ENCODE assay signal across 20 cellular contexts in the genomic region with DNA sequence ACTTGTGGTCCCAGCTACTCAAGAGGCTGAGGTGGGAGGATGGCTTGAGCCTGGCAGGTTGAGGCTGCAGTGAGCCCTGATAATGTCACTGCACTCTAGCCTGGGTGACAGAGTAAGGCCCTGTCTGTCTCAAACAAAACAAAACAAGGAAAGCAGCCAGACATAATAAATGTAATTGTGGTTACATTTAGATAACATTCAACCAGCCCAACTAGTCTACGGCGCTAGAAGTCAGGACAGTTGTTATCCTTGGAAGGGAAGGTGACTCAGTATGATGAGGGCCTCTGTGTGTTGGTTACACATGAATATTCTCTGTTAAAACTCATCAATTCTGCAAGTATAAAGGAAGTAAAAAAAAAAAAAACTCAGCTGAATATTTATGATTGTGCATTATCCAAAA. TPM values are rescaled to one million over a fixed set of nuclear protein-coding genes. Genes with fewer than 3 reads are reported as not detected.
DNase-seq lines count a peak whose midpoint lies in the region; ATAC-seq, FAIRE-seq and TF ChIP-seq lines count a peak whose summit lies in the region.
"Had no signal": no experiment of that assay in that cellular context is flagged by ENCODE, and none has a peak within 500 bp of the region (broad histone marks: within the 10 kb centered on the region; RNA-seq: fewer than 3 reads in every experiment).

No MANE protein-coding gene starts in this region.

- peaks cover 9% of the 10 kb centered on the region for H3K36me3 Mint-ChIP-seq in T-helper 17 cell (ENCODE audit: low read depth)
- peaks cover 35% of the 10 kb centered on the region for H3K36me3 Mint-ChIP-seq in neural crest cell (ENCODE audit: low read depth)
- peaks cover 63 to 92% of the 10 kb centered on the region in 2 donors for H3K36me3 Mint-ChIP-seq in CD14-positive monocyte

- H3K9me1 ChIP-seq in endothelial cell of umbilical vein (replicated peaks; ENCODE audit: control insufficient read depth, extremely low read depth, insufficient read depth, low read length), result no peaks in the 10 kb centered on the region

- peak overlapping the region; percentile 59 for H3K27ac Mint-ChIP-seq in T-helper 17 cell
- H3K27ac Mint-ChIP-seq in neural crest cell (ENCODE audit: unreplicated experiment), result peak overlapping the region; percentile 14
- H3K27ac Mint-ChIP-seq in CD14-positive monocyte, result peak overlapping the region in 1 of 7 donors; percentile 58
- H3K27ac Mint-ChIP-seq: activated CD4-positive, alpha-beta memory T cell treated with anti-CD3 and anti-CD28 coated beads for 36 hours; activated naive CD4-positive, alpha-beta T cell treated with anti-CD3 and anti-CD28 coated beads, Interleukin-2, amount 10 ng/mL, durations not matched to agents 7 days and 5 days; dendritic cell treated with granulocyte-macrophage colony-stimulating factor and Interleukin-4, amounts not matched to agents 40 ng/mL and 50 ng/mL, for 4 days had no signal

- dilution Hi-C loops in endothelial cell of umbilical vein (cut with MboI; ENCODE audit: extremely low pct_ligation_motif_present, low sequenced_read_pairs), result no loop called here

- no peaks in the 10 kb centered on the region for H3K4me1 Mint-ChIP-seq in T-helper 17 cell
- H3K4me1 Mint-ChIP-seq in neural crest cell, result peaks cover 18% of the 10 kb centered on the region
- no peaks in the 10 kb centered on the region for H3K4me1 Mint-ChIP-seq in CD14-positive monocyte
- H3K4me1 Mint-ChIP-seq: activated naive CD4-positive, alpha-beta T cell treated with anti-CD3 and anti-CD28 coated beads, Interleukin-2, amount 10 ng/mL, durations not matched to agents 7 days and 5 days had no signal

- peaks cover 5% of the 10 kb centered on the region for H3K4me1 ChIP-seq in endothelial cell of umbilical vein (ENCODE audit: control insufficient read depth, extremely low read depth, insufficient read depth, low read length)
- H3K4me1 ChIP-seq: SJSA1 had no signal

- H3K9me3 ChIP-seq in T-helper 17 cell (ENCODE audit: control insufficient read depth, low read length, poor library complexity, severe bottlenecking) (no peaks in the 10 kb centered on the region), endothelial cell of umbilical vein (replicated peaks; ENCODE audit: control insufficient read depth, insufficient read depth, low read length) (no peaks in the 10 kb centered on the region)
- H3K9me3 ChIP-seq: MG63, right atrium auricular region, SJSA1, transverse colon had no signal

- H3K9ac ChIP-seq in endothelial cell of umbilical vein (replicated peaks; ENCODE audit: extremely low read depth, insufficient read depth, low read length), result no peak overlapping the region

- intact Hi-C loops in endothelial cell of umbilical vein (cut with micrococcal nuclease) (no loop called here), CD14-positive monocyte (cut with micrococcal nuclease) (no loop called here)

- H2AFZ ChIP-seq in endothelial cell of umbilical vein (ENCODE audit: low read depth, low read length), result no peak overlapping the region

- H3K36me3 ChIP-seq in endothelial cell of umbilical vein (ENCODE audit: control insufficient read depth in 2 of 2, extremely low read depth in 1 of 2, insufficient read depth in 2 of 2, low read length in 2 of 2), result peaks cover 11 to 12% of the 10 kb centered on the region in 2 experiments

- no TSS peak for BruUV-seq in endothelial cell of umbilical vein (replicated peaks; lab: Mats Ljungman, UMichigan)

- POLR2A ChIA-PET in endothelial cell of umbilical vein (lab: Charles Lee), result no interaction called here

- DNase-seq in ELR (ENCODE audit: low read depth) (peak; percentile 58), T-helper 17 cell (no peak), endothelial cell of umbilical vein (ENCODE audit: low read depth, low spot score) (peak; percentile 19), neural crest cell (ENCODE audit: low read depth, low spot score) (no peak), HuH-7 (ENCODE audit: low spot score) (no peak), CD14-positive monocyte (ENCODE audit: low spot score) (no peak)
- DNase-seq in NK-92 treated with Interleukin-12 subunit alpha and Interleukin-12 subunit beta, amount 100 ng/mL, for 24 hours (lab: John Stamatoyannopoulos, UW), result no peak
- DNase-seq: activated CD4-positive, alpha-beta memory T cell treated with anti-CD3 and anti-CD28 coated beads for 36 hours; activated naive CD4-positive, alpha-beta T cell treated with anti-CD3 and anti-CD28 coated beads, Interleukin-2, amount 10 ng/mL, durations not matched to agents 7 days and 5 days; activated T-cell treated with anti-CD3 and anti-CD28 coated beads for 4 hours; Calu3; MG63; NCI-H1694; stimulated activated naive CD4-positive, alpha-beta T cell; transverse colon had no signal

- no peak for FAIRE-seq in endothelial cell of umbilical vein (lab: Jason Lieb, UNC)
- FAIRE-seq: GM19239 had no signal

- ATAC-seq in T-helper 17 cell, result no peak
- ATAC-seq in SK-N-SH treated with all-trans-retinoic acid at 6 μM for 48 hours, result no peak

- no peaks in the 10 kb centered on the region for H3K27me3 Mint-ChIP-seq in T-helper 17 cell
- no peaks in the 10 kb centered on the region for H3K27me3 Mint-ChIP-seq in neural crest cell (ENCODE audit: low read depth)
- no peaks in the 10 kb centered on the region for H3K27me3 Mint-ChIP-seq in CD14-positive monocyte (ENCODE audit: low read depth in 3 of 3)
- H3K27me3 Mint-ChIP-seq: activated CD4-positive, alpha-beta memory T cell treated with anti-CD3 and anti-CD28 coated beads for 36 hours; activated naive CD4-positive, alpha-beta T cell treated with anti-CD3 and anti-CD28 coated beads, Interleukin-2, amount 10 ng/mL, durations not matched to agents 7 days and 5 days; dendritic cell treated with granulocyte-macrophage colony-stimulating factor and Interleukin-4, amounts not matched to agents 40 ng/mL and 50 ng/mL, for 4 days had no signal

- no peaks in the 10 kb centered on the region for H3K79me2 ChIP-seq in endothelial cell of umbilical vein (ENCODE audit: control insufficient read depth, insufficient read depth, low read length)

- H4K20me1 ChIP-seq in endothelial cell of umbilical vein (replicated peaks; ENCODE audit: control insufficient read depth, extremely low read depth, insufficient read depth, low read length), result no peaks in the 10 kb centered on the region

- H3K4me3 Mint-ChIP-seq in T-helper 17 cell (no peak overlapping the region), neural crest cell (no peak overlapping the region), CD14-positive monocyte (no peak overlapping the region)
- H3K4me3 Mint-ChIP-seq: activated CD4-positive, alpha-beta memory T cell treated with anti-CD3 and anti-CD28 coated beads for 36 hours; activated naive CD4-positive, alpha-beta T cell treated with anti-CD3 and anti-CD28 coated beads, Interleukin-2, amount 10 ng/mL, durations not matched to agents 7 days and 5 days; dendritic cell treated with granulocyte-macrophage colony-stimulating factor and Interleukin-4, amounts not matched to agents 40 ng/mL and 50 ng/mL, for 4 days had no signal

- no peak overlapping the region for H3K27ac ChIP-seq in endothelial cell of umbilical vein (ENCODE audit: insufficient read depth, low read depth, low read length)
- H3K27ac ChIP-seq: right atrium auricular region, SJSA1, transverse colon had no signal

- no peaks in the 10 kb centered on the region for H3K27me3 ChIP-seq in endothelial cell of umbilical vein (ENCODE audit: control insufficient read depth in 2 of 2, insufficient read depth in 2 of 2, low read length in 2 of 2)
- H3K27me3 ChIP-seq: MG63, right atrium auricular region, SJSA1, transverse colon had no signal

- H3K4me3 ChIP-seq in endothelial cell of umbilical vein (replicated peaks in 1 of 3; ENCODE audit: insufficient read depth in 1 of 3, low read depth in 1 of 3, low read length in 3 of 3), result no peak overlapping the region
- H3K4me3 ChIP-seq: MG63, right atrium auricular region, SJSA1, transverse colon had no signal

- TF ChIP-seq CTCF in endothelial cell of umbilical vein (IDR thresholded peaks at IDR 0.05; ENCODE audit: extremely low read depth in 1 of 2, insufficient read depth in 1 of 2, low read depth in 1 of 2, low read length in 2 of 2), result no peak
- no peak for TF ChIP-seq CTCF in neural crest cell (conservative IDR thresholded peaks at IDR 0.05)
- no peak for TF ChIP-seq CTCF in CD14-positive monocyte (IDR thresholded peaks at IDR 0.05)

- CTCF ChIA-PET in endothelial cell of umbilical vein (lab: Charles Lee), result no interaction called here

- H3K9me3 Mint-ChIP-seq in neural crest cell, result no peaks in the 10 kb centered on the region
- no peaks in the 10 kb centered on the region for H3K9me3 Mint-ChIP-seq in CD14-positive monocyte
- H3K9me3 Mint-ChIP-seq: activated CD4-positive, alpha-beta memory T cell treated with anti-CD3 and anti-CD28 coated beads for 36 hours; activated naive CD4-positive, alpha-beta T cell treated with anti-CD3 and anti-CD28 coated beads, Interleukin-2, amount 10 ng/mL, durations not matched to agents 7 days and 5 days; dendritic cell treated with granulocyte-macrophage colony-stimulating factor and Interleukin-4, amounts not matched to agents 40 ng/mL and 50 ng/mL, for 4 days had no signal

- TF ChIP-seq POLR2A in endothelial cell of umbilical vein (IDR thresholded peaks at IDR 0.05; ENCODE audit: low read depth, low read length), result no peak

- no peak overlapping the region for H3K4me2 ChIP-seq in endothelial cell of umbilical vein (ENCODE audit: insufficient read depth, low read length)

TF ChIP-seq in endothelial cell of umbilical vein, 7 proteins besides CTCF, POLR2A, EP300 and RAD21:
- no peak for TF ChIP-seq POLR2AphosphoS5 (IDR thresholded peaks at IDR 0.05; ENCODE audit: insufficient read depth, low read depth, low read length)
- TF ChIP-seq FOS (IDR thresholded peaks at IDR 0.05; ENCODE audit: borderline replicate concordance, insufficient read depth, low read length), result peak; percentile 72
TF ChIP-seq in endothelial cell of umbilical vein: peak in this region for 1.

TF ChIP-seq in SK-N-SH treated with all-trans-retinoic acid at 6 μM for 48 hours, 23 proteins besides CTCF, POLR2A, EP300 and RAD21 (continues in another document):
- no peak for TF ChIP-seq ESRRG (CRISPR knock-in tag; IDR thresholded peaks at IDR 0.05)
- no peak for TF ChIP-seq ZNF565 (CRISPR knock-in tag; conservative IDR thresholded peaks at IDR 0.05; ENCODE audit: low read depth)
- TF ChIP-seq ZC3H10 (CRISPR knock-in tag; IDR thresholded peaks at IDR 0.05), result no peak
- no peak for TF ChIP-seq OSR1 (CRISPR knock-in tag; IDR thresholded peaks at IDR 0.05)
- TF ChIP-seq ZNF8 (CRISPR knock-in tag; IDR thresholded peaks at IDR 0.05), result no peak

RNA-seq across cellular contexts. Expression of a gene that starts 27.0 kb away (rescaled TPM):
- total RNA-seq in T-helper 17 cell (under 1 TPM; 0.21 to 0.35 TPM), endothelial cell of umbilical vein (0.55 and 0.65 TPM in 2 replicates), neural crest cell (21.9 and 23.3 TPM in 2 replicates)
- polyA plus RNA-seq in endothelial cell of umbilical vein (0.32 and 0.33 TPM in 2 replicates), CD14-positive monocyte (not detected)
- polyA plus RNA-seq in endothelial cell of umbilical vein (2011; cell fraction: cytosol; rRNA removed), result 0.43 and 0.54 TPM in 2 replicates
- polyA plus RNA-seq in endothelial cell of umbilical vein (2011; cell fraction: nucleus; rRNA removed), result 0.32 and 0.41 TPM in 2 replicates
- polyA plus RNA-seq in endothelial cell of umbilical vein (2012), result 0.19 and 0.24 TPM in 2 replicates
- polyA minus RNA-seq in endothelial cell of umbilical vein, result 0.25 and 0.32 TPM in 2 replicates
- 0.41 TPM for polyA minus RNA-seq in endothelial cell of umbilical vein (2011; cell fraction: cytosol; rRNA and poly(A)+ RNA removed)
- polyA minus RNA-seq in endothelial cell of umbilical vein (2011; cell fraction: nucleus; rRNA and poly(A)+ RNA removed), result 0.53 and 0.58 TPM in 2 replicates

Comparison
In these comparisons a context has a peak if more than half of its experiments do, and no peak if none do; other contexts are left out.
1. DNase-seq: peak in ELR (single experiment) and endothelial cell of umbilical vein (single experiment); none in T-helper 17 cell (0 of 3), neural crest cell (single experiment), NK-92 treated with Interleukin-12 subunit alpha and Interleukin-12 subunit beta, amount 100 ng/mL, for 24 hours (single experiment), HuH-7 (single experiment) and CD14-positive monocyte (single experiment).
2. RNA of a gene that starts 27.0 kb away (total RNA-seq): 21.9 to 23.3 TPM in neural crest cell; 0.55 to 0.65 TPM in endothelial cell of umbilical vein and 0.21 to 0.35 TPM in T-helper 17 cell; every median in the first group is over 10 times any median in the second.